Comparison of ENCODE assay signal across 16 cellular contexts in the genomic region with DNA sequence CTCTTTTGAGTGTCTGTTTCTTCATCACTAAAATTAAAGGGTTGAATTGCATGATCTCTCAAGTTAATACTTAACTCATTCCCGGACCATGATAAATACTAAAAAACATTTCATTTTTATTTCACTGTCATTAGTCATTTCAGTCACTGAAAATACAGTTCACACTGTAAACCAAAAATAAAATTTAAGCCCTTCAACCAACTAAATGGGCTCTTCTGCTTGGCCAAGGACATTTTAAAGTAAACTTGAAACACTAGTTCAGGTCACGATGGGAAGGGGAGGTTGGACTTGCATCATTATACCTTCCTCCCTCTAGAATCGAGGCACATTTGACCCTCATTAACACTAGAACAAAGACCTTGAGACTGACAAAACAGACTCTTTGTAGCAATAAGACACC. TPM values are rescaled to one million over a fixed set of nuclear protein-coding genes. Genes with fewer than 3 reads are reported as not detected.
"Had no signal": no experiment of that assay in that cellular context is flagged by ENCODE, and none has a peak within 500 bp of the region (broad histone marks: within the 10 kb centered on the region; RNA-seq: fewer than 3 reads in every experiment).

No MANE protein-coding gene starts in this region.

- H3K9me3 Mint-ChIP-seq: activated T-helper 17 cell treated with anti-CD3 and anti-CD28 coated beads, Interleukin-2, amount 50 U/mL, for 72 hours; stimulated activated effector memory CD8-positive, alpha-beta T cell treated with anti-CD3 and anti-CD28 coated beads, Interleukin-12 subunit alpha, Interleukin-12 subunit beta, amount 100 ng/mL, for 72 hours had no signal

- H3K36me3 Mint-ChIP-seq: activated naive CD8-positive, alpha-beta T cell; stimulated activated effector memory CD8-positive, alpha-beta T cell treated with anti-CD3 and anti-CD28 coated beads, Interleukin-12 subunit alpha, Interleukin-12 subunit beta, amount 100 ng/mL, for 72 hours had no signal

- DNase-seq: activated CD4-positive, CD25-positive, alpha-beta regulatory T cell; amniotic stem cell; dorsolateral prefrontal cortex; mucosa of descending colon; tibial artery; uterus had no signal

- H3K27ac ChIP-seq: tibial artery had no signal

- H3K27me3 ChIP-seq: tibial artery, uterus had no signal

- FAIRE-seq: islet of Langerhans, TTC549 had no signal

- H3K4me3 Mint-ChIP-seq: activated CD4-positive, alpha-beta T cell treated with anti-CD3 and anti-CD28 coated beads, Interleukin-2, amount 10 ng/mL, durations not matched to agents 24 days and 14 days; activated naive CD8-positive, alpha-beta T cell; activated T-helper 17 cell treated with anti-CD3 and anti-CD28 coated beads, Interleukin-2, amount 50 U/mL, for 72 hours; memory B cell; naive thymus-derived CD4-positive, alpha-beta T cell; stimulated activated effector memory CD8-positive, alpha-beta T cell treated with anti-CD3 and anti-CD28 coated beads, Interleukin-12 subunit alpha, Interleukin-12 subunit beta, amount 100 ng/mL, for 72 hours; T-helper 17 cell had no signal

- H3K9me3 ChIP-seq: mucosa of descending colon, tibial artery, uterus had no signal

- H3K4me1 ChIP-seq: tibial artery, uterus had no signal

- H3K36me3 ChIP-seq: tibial artery, uterus had no signal

- H3K27ac Mint-ChIP-seq: activated CD4-positive, alpha-beta T cell treated with anti-CD3 and anti-CD28 coated beads, Interleukin-2, amount 10 ng/mL, durations not matched to agents 24 days and 14 days; activated naive CD8-positive, alpha-beta T cell; memory B cell; stimulated activated effector memory CD8-positive, alpha-beta T cell treated with anti-CD3 and anti-CD28 coated beads, Interleukin-12 subunit alpha, Interleukin-12 subunit beta, amount 100 ng/mL, for 72 hours; T-helper 17 cell had no signal

- H3K27me3 Mint-ChIP-seq: activated T-helper 17 cell treated with anti-CD3 and anti-CD28 coated beads, Interleukin-2, amount 50 U/mL, for 72 hours; memory B cell; T-helper 17 cell had no signal

- ATAC-seq: mucosa of descending colon had no signal

- H3K4me3 ChIP-seq: mucosa of descending colon, tibial artery, uterus had no signal

RNA-seq across cellular contexts. Expression of a gene that starts 26.3 kb away (rescaled TPM):
- total RNA-seq: renal cortical epithelial cell had no signal
